8 cellular contexts compared by ENCODE assay signal in the genomic region with DNA sequence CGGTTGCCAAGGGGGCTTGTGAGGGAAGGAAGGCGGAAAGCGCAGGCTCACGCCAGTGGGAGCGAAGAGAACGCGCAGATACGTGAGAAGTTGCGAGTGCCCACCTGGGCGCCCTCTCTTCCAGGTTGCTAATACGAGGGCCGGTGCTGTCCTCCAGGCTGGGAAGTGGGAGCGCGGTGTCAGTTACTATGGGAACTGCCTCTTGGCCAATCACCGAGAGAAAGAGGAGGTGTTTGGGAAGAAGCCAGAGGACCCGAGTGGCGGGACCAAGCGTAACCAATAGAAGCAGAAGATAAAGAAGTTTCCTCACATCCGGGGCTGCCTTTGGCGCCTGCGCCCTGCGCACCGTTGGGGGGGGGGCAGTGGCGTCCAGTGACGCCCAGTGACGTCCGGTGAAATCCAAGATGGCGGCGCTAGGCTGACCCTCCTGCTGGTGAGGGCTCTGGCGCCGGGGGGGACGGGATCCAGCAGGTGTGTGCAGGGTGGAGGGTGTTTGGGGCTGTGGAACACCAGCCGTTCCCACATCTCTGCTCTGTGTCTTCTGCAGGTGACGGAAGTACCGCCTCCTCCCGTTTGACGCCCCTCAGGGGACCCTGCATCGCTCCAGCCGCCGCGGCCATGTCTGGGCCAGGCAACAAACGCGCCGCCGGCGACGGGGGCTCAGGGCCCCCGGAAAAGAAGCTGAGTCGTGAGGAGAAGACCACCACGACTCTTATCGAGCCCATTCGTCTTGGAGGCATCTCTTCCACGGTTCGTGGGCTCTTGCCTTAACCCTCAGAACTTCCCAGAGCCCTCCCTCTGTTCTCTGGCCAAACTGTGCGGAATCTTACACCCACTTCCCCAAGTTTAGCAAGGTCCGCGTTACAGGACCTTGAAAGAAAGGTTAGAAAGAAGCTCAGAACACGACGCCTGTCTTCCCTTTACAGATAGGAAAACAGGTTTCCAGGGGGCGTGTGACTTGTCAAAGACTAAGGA. TPM values are rescaled to one million over a fixed set of nuclear protein-coding genes. Genes with fewer than 3 reads are reported as not detected.
DNase-seq lines count a peak whose midpoint lies in the region; ATAC-seq lines count a peak whose summit lies in the region.

A gene (minus strand): TSS at position 135 of the 975 bp plus-strand sequence. CDS start 314 bp downstream, outside the sequence.
A gene (plus strand): TSS at position 395 of the 975 bp plus-strand sequence. CDS start 224 bp downstream, at position 619.

- ATAC-seq in GM18511 (IDR thresholded peaks at IDR 0.05; ENCODE audit: unreplicated experiment) (peak; percentile 91), HG03025 (IDR thresholded peaks at IDR 0.05; ENCODE audit: low FRiP score, unreplicated experiment) (peak; percentile 71)

- DNase-seq in NCI-H2029 treated with DMSO at 0.1 percent for 48 hours (lab: John Stamatoyannopoulos, UW), result peak; percentile 93
- DNase-seq in T1000 (lab: John Stamatoyannopoulos, UW), result peak; percentile 97
- DNase-seq in astrocyte of the hippocampus (ENCODE audit: low read depth, low spot score), result peak; percentile 99
- peak; percentile 95 to 97 for DNase-seq in hippocampal formation (lab: John Stamatoyannopoulos, UW)
- peak; percentile 98 for DNase-seq in renal cortical epithelial cell (ENCODE audit: low read depth)
- no peak for DNase-seq in cortex of kidney (lab: John Stamatoyannopoulos, UW)

RNA-seq across cellular contexts. Expression of the first gene that starts in this region (rescaled TPM):
- 2.7 and 2.8 TPM in 2 replicates for total RNA-seq in renal cortical epithelial cell

RNA-seq across cellular contexts. Expression of the second gene that starts in this region (rescaled TPM):
- total RNA-seq in renal cortical epithelial cell, result 58.0 and 108 TPM in 2 replicates
